In the genomic region with DNA sequence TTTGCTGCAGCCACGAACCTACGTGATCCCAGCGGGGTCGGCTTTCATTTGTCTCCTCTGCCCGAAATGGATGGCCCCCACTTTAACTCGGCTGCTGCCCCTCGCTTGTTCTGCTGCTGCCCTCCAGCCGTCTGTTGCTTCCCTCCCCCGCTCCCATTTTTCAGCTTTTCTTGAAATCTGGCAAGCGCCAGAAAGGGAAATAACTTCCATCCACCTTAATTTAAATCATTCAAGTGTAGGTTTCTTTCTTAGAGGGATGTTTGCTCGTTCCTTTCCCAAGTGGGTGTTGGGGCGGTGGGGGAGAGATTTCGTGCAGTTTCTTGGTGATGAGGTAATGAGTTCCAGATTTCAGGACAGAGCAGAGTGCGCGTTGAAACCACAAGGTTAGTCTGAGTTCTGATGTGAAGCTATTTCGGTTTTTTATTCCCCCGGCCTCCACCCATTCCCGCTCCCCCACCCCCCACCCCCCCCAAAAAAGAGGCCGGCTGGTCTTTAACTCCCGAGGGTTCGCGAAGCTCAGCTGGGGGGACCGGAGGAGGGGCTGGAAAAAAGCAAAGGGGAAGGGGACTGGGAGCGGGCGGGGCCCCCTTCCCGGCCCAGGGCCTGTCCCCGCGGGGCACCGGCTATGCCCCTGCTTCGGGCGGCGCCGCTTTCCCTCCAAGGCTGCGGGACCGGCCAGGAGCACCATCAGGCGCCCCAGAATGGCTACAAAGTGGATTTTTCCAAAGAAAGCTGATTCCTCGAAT, we compare ENCODE assay signal across 8 cellular contexts. TPM values are rescaled to one million over a fixed set of nuclear protein-coding genes. Genes with fewer than 3 reads are reported as not detected.
DNase-seq lines count a peak whose midpoint lies in the region; ATAC-seq and TF ChIP-seq lines count a peak whose summit lies in the region.

No MANE protein-coding gene starts in this region.

- peak overlapping the region; percentile 99 for H3K4me3 ChIP-seq in fibroblast of the aortic adventitia (ENCODE audit: low read depth, low read length)

- H3K27ac Mint-ChIP-seq in activated T-cell treated with anti-CD3 and anti-CD28 coated beads, Interleukin-2, amount 50 U/mL, for 72 hours, result peak overlapping the region; percentile 98
- H3K27ac Mint-ChIP-seq in nephron, result peak overlapping the region; percentile 97 to 100 (median 100)

- no peak for ATAC-seq in activated T-cell treated with anti-CD3 and anti-CD28 coated beads, Interleukin-2, amount 50 U/mL, for 72 hours (replicated peaks in 1 of 2)
- ATAC-seq in GM18511 (IDR thresholded peaks at IDR 0.05; ENCODE audit: unreplicated experiment), result no peak
- no peak for ATAC-seq in HG03025 (IDR thresholded peaks at IDR 0.05; ENCODE audit: low FRiP score, unreplicated experiment)

- TF ChIP-seq CTCF in fibroblast of the aortic adventitia (IDR thresholded peaks at IDR 0.05; ENCODE audit: insufficient read depth, low read length), result no peak
- no peak for TF ChIP-seq CTCF in nephron (IDR thresholded peaks at IDR 0.05; ENCODE audit: unreplicated experiment in 3 of 3)

- DNase-seq in DMS79 (lab: John Stamatoyannopoulos, UW), result peak; percentile 25
- DNase-seq in KBM-7, result peak; percentile 64
- peak in 1 of 2 donors; percentile 51 for DNase-seq in activated T-cell treated with anti-CD3 and anti-CD28 coated beads, Interleukin-2, amount 50 U/mL, for 72 hours
- peak; percentile 97 for DNase-seq in fibroblast of the aortic adventitia (ENCODE audit: low read depth)
- DNase-seq in DMS153 treated with DMSO at 0.1 percent for 48 hours (lab: John Stamatoyannopoulos, UW; ENCODE audit: unreplicated experiment), result no peak

- no peaks in the 10 kb centered on the region for H3K27me3 Mint-ChIP-seq in activated T-cell treated with anti-CD3 and anti-CD28 coated beads, Interleukin-2, amount 50 U/mL, for 72 hours (ENCODE audit: low read depth)
- peaks cover 4% of the 10 kb centered on the region for H3K27me3 Mint-ChIP-seq in nephron (ENCODE audit: low read depth)

- peaks cover 19 to 25% of the 10 kb centered on the region in 2 donors for H3K36me3 Mint-ChIP-seq in activated T-cell treated with anti-CD3 and anti-CD28 coated beads, Interleukin-2, amount 50 U/mL, for 72 hours (ENCODE audit: insufficient read depth in 2 of 2)
- peaks cover 33% of the 10 kb centered on the region for H3K36me3 Mint-ChIP-seq in nephron (ENCODE audit: low read depth)

- peaks cover 58% of the 10 kb centered on the region for H3K4me1 Mint-ChIP-seq in activated T-cell treated with anti-CD3 and anti-CD28 coated beads, Interleukin-2, amount 50 U/mL, for 72 hours (ENCODE audit: low read depth)
- peaks cover 17% of the 10 kb centered on the region for H3K4me1 Mint-ChIP-seq in nephron

- peaks cover 0 to 3% of the 10 kb centered on the region in 2 donors for H3K9me3 Mint-ChIP-seq in activated T-cell treated with anti-CD3 and anti-CD28 coated beads, Interleukin-2, amount 50 U/mL, for 72 hours
- H3K9me3 Mint-ChIP-seq in nephron, result peaks cover 8% of the 10 kb centered on the region

- in situ Hi-C loops in KBM-7 (cut with MboI; ENCODE audit: low pct_unique_long_range_greater_than_20kb, low sequenced_read_pairs), result no loop called here

- H3K4me3 Mint-ChIP-seq in activated T-cell treated with anti-CD3 and anti-CD28 coated beads, Interleukin-2, amount 50 U/mL, for 72 hours, result peak overlapping the region; percentile 91 to 96
- H3K4me3 Mint-ChIP-seq in nephron, result peak overlapping the region; percentile 99 to 100 (median 99)

RNA-seq across cellular contexts. Expression of gene ZFP36L1, which starts 2.2 kb away (rescaled TPM):
- total RNA-seq in activated T-cell treated with anti-CD3 and anti-CD28 coated beads, Interleukin-2, amount 50 U/mL, for 72 hours, result 10 to 100 TPM; 95.0 TPM
- total RNA-seq in fibroblast of the aortic adventitia (ENCODE audit: low replicate concordance), result 24.1 and 53.8 TPM in 2 replicates
